In the genomic region with DNA sequence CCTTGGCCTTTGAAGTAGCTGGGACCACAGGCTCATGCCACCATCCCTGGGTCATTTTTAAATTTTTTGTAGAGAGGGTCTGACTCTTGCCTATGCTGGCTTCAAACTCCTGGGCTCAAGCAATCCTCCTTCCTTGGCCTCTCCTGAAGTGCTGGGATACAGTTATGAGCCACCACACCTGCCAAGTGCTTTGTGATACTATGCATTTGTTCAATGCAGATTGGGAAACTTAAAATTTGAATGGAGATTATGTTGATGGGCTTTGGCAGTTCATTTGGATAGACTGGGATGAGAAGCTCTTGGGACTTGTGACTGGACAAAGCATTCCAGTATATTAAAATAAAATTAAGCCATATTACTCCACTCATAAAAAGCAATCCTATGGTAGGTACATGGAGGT, we compare ENCODE assay signal across 21 cellular contexts. TPM values are rescaled to one million over a fixed set of nuclear protein-coding genes. Genes with fewer than 3 reads are reported as not detected.
DNase-seq lines count a peak whose midpoint lies in the region; ATAC-seq and TF ChIP-seq lines count a peak whose summit lies in the region.
"Had no signal": no experiment of that assay in that cellular context is flagged by ENCODE, and none has a peak within 500 bp of the region (broad histone marks: within the 10 kb centered on the region; RNA-seq: fewer than 3 reads in every experiment).

No MANE protein-coding gene starts in this region.

- intact Hi-C loops in heart right ventricle (cut with DNase I), result no loop called here

- H3K9me3 ChIP-seq in cardiac muscle cell (ENCODE audit: low read depth) (no peaks in the 10 kb centered on the region), heart right ventricle (no peaks in the 10 kb centered on the region), RWPE2 (ENCODE audit: severe bottlenecking) (no peaks in the 10 kb centered on the region)
- H3K9me3 ChIP-seq: heart left ventricle, suprapubic skin had no signal

- peaks cover 67% of the 10 kb centered on the region for H3K4me1 Mint-ChIP-seq in stimulated activated effector memory CD8-positive, alpha-beta T cell treated with anti-CD3 and anti-CD28 coated beads, Interleukin-12 subunit alpha, Interleukin-12 subunit beta, amount 100 ng/mL, for 72 hours

- TF ChIP-seq CTCF in cardiac muscle cell (IDR thresholded peaks at IDR 0.05; ENCODE audit: low read depth, low read length) (no peak), heart right ventricle (IDR thresholded peaks at IDR 0.05) (no peak), RWPE2 (IDR thresholded peaks at IDR 0.05; ENCODE audit: poor library complexity, severe bottlenecking) (no peak)

- no peaks in the 10 kb centered on the region for H3K9me3 Mint-ChIP-seq in stimulated activated effector memory CD8-positive, alpha-beta T cell treated with anti-CD3 and anti-CD28 coated beads, Interleukin-12 subunit alpha, Interleukin-12 subunit beta, amount 100 ng/mL, for 72 hours
- H3K9me3 Mint-ChIP-seq: activated naive CD4-positive, alpha-beta T cell treated with anti-CD3 and anti-CD28 coated beads, Interleukin-2, amount 50 U/mL, for 72 hours; activated T-helper 2 cell treated with anti-CD3 and anti-CD28 coated beads, Interferon-gamma antibody, Interleukin-2, Interleukin-4, amounts not matched to agents 10 μg/mL and 5 μg/mL and 100 μg/mL, durations not matched to agents 14 hours and 24 hours and 36 hours had no signal

- H3K27me3 ChIP-seq in cardiac muscle cell, result no peaks in the 10 kb centered on the region
- H3K27me3 ChIP-seq in heart right ventricle, result no peaks in the 10 kb centered on the region
- no peaks in the 10 kb centered on the region for H3K27me3 ChIP-seq in RWPE2 (ENCODE audit: insufficient read depth, poor library complexity, severe bottlenecking)
- H3K27me3 ChIP-seq: heart left ventricle, suprapubic skin had no signal

- peak overlapping the region; percentile 31 for H3K27ac ChIP-seq in cardiac muscle cell
- no peak overlapping the region for H3K27ac ChIP-seq in heart right ventricle
- H3K27ac ChIP-seq in RWPE2 (ENCODE audit: poor library complexity, severe bottlenecking), result peak overlapping the region; percentile 64

- H3K4me1 ChIP-seq in cardiac muscle cell (ENCODE audit: low read depth) (peaks cover 27% of the 10 kb centered on the region), heart right ventricle (peaks cover 12 to 86% (median 62%) of the 10 kb centered on the region in 9 donors), RWPE2 (ENCODE audit: insufficient read depth, poor library complexity, severe bottlenecking) (peaks cover 36% of the 10 kb centered on the region)

- H3K36me3 Mint-ChIP-seq in stimulated activated effector memory CD8-positive, alpha-beta T cell treated with anti-CD3 and anti-CD28 coated beads, Interleukin-12 subunit alpha, Interleukin-12 subunit beta, amount 100 ng/mL, for 72 hours, result peaks cover 84% of the 10 kb centered on the region

- H3K27ac Mint-ChIP-seq in stimulated activated effector memory CD8-positive, alpha-beta T cell treated with anti-CD3 and anti-CD28 coated beads, Interleukin-12 subunit alpha, Interleukin-12 subunit beta, amount 100 ng/mL, for 72 hours, result peak overlapping the region; percentile 8

- no peak for ATAC-seq in heart right ventricle
- ATAC-seq in RWPE2 (ENCODE audit: low read depth), result no peak
- no peak for ATAC-seq in stimulated activated effector memory CD8-positive, alpha-beta T cell treated with anti-CD3 and anti-CD28 coated beads, Interleukin-12 subunit alpha, Interleukin-12 subunit beta, amount 100 ng/mL, for 72 hours
- no peak for ATAC-seq in HG02588 (IDR thresholded peaks at IDR 0.05; ENCODE audit: unreplicated experiment)
- ATAC-seq: activated naive CD4-positive, alpha-beta T cell treated with anti-CD3 and anti-CD28 coated beads, Interleukin-2, amount 50 U/mL, for 72 hours; HCT116; heart left ventricle had no signal

- DNase-seq in cardiac muscle cell (ENCODE audit: low read depth in 1 of 2, low spot score in 1 of 2) (no peak), heart right ventricle (no peak), RWPE2 (ENCODE audit: low spot score) (no peak), cerebellar cortex (ENCODE audit: low spot score) (peak; percentile 21), NCI-H2171 (lab: John Stamatoyannopoulos, UW) (no peak), OCI-M2 (lab: John Stamatoyannopoulos, UW; ENCODE audit: unreplicated experiment) (no peak)
- no peak for DNase-seq in stimulated activated effector memory CD8-positive, alpha-beta T cell treated with anti-CD3 and anti-CD28 coated beads, Interleukin-12 subunit alpha, Interleukin-12 subunit beta, amount 100 ng/mL, for 72 hours (ENCODE audit: low spot score in 2 of 2)
- DNase-seq: activated CD4-positive, alpha-beta T cell treated with anti-CD3 and anti-CD28 coated beads for 48 hours; effector CD4-positive, alpha-beta T cell; heart left ventricle; IMR-90; mammary epithelial cell; NCI-H1105; NCI-H2029; stimulated activated CD4-positive, alpha-beta T cell treated with anti-CD3 and anti-CD28 coated beads, Interleukin-1b, Interleukin-23, amount 100 ng/mL, for 48 hours had no signal

- no peak overlapping the region for H3K4me3 Mint-ChIP-seq in stimulated activated effector memory CD8-positive, alpha-beta T cell treated with anti-CD3 and anti-CD28 coated beads, Interleukin-12 subunit alpha, Interleukin-12 subunit beta, amount 100 ng/mL, for 72 hours
- H3K4me3 Mint-ChIP-seq: CD14-positive monocyte had no signal

- H3K36me3 ChIP-seq in cardiac muscle cell (peaks cover 39% of the 10 kb centered on the region), heart right ventricle (peaks cover 0 to 71% (median 43%) of the 10 kb centered on the region in 9 donors), RWPE2 (ENCODE audit: low read depth) (peaks cover 52% of the 10 kb centered on the region)

- no peak overlapping the region for H3K4me3 ChIP-seq in cardiac muscle cell
- no peak overlapping the region for H3K4me3 ChIP-seq in heart right ventricle
- no peak overlapping the region for H3K4me3 ChIP-seq in RWPE2 (ENCODE audit: severe bottlenecking)
- H3K4me3 ChIP-seq: heart left ventricle, suprapubic skin had no signal

RNA-seq across cellular contexts. Expression of a gene that starts 3.9 kb away (rescaled TPM):
- total RNA-seq in cardiac muscle cell (3.9 and 7.7 TPM in 2 replicates), heart right ventricle (10 to 100 TPM in 7 of 10 donors, 1 to 10 TPM in 3; 8.7 to 15.2 (median 11.0) TPM)
- polyA plus RNA-seq in cardiac muscle cell (4.9 and 7.5 TPM in 2 replicates), heart right ventricle (1 to 10 TPM; 2.0 to 3.1 TPM)

RNA-seq across cellular contexts. Expression of a gene that starts 6.1 kb away (rescaled TPM):
- total RNA-seq in cardiac muscle cell, result 907 and 984 TPM in 2 replicates
- polyA plus RNA-seq in cardiac muscle cell, result 845 and 927 TPM in 2 replicates
- 100 to 1,000 TPM; 674 to 856 (median 795) TPM for total RNA-seq in heart right ventricle
- 1,000 to 10,000 TPM; 1,199 to 1,493 TPM for polyA plus RNA-seq in heart right ventricle

Comparison
In these comparisons a context has a peak if more than half of its experiments do, and no peak if none do; other contexts are left out.
1. H3K27ac ChIP-seq: peak in cardiac muscle cell (single experiment) and RWPE2 (single experiment); none in heart right ventricle (0 of 10).